8 cellular contexts compared by ENCODE assay signal in the genomic region with DNA sequence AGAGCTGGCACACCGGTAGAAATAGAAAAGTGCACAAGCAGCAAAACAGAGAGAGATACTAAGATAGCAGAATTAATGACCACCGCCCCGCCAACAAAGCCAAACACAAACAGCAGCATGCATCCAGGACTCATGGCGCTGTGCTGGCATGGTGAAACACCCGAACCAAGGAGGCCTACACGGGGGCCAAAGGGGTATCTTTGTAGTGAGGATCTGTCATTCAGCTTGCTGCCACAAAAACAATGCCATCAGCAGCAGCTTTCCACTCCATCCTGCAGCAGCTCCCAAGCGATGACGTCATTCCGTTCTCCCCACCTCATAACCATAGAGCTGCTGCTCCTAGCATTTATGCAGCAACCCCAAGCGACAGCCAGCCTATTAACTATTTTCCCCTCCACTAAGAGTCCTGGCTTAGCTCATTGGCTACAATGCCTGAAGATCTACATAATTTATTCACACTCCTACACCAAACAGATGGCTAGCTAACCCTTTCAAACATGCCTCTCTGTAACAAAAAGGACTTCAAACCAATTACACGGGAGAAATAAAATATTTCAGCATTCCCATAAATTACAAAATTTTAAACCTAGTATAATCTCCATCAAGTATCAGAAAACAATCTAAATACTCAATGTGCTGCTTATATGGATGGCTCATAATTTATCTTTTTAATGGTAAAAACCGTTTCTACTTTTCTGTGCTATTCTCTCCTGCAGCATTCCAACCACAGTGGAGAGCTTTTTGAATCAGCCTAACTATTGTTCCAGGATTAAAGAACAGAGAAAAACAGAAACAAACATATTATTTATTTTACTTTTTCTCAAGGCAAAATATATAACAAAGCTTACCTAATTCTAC.
A peak's percentile ranks its signal among the peaks of the same experiment; 100 is the strongest.
DNase-seq lines count a peak whose midpoint lies in the region; ATAC-seq, FAIRE-seq and TF ChIP-seq lines count a peak whose summit lies in the region.

No MANE protein-coding gene starts in this region.

- peak overlapping the region; percentile 98 for H3K27ac ChIP-seq in neural progenitor cell

- no peaks in the 10 kb centered on the region for H3K36me3 ChIP-seq in neural progenitor cell

- H3K9ac ChIP-seq in neural progenitor cell, result peak overlapping the region; percentile 51

- DNase-seq in HTR-8/SVneo (ENCODE audit: insufficient read length, low spot score), result peak; percentile 21
- DNase-seq in SHP77 treated with DMSO at 0.1 percent for 48 hours (lab: John Stamatoyannopoulos, UW), result peak; percentile 94
- DNase-seq in fibroblast of villous mesenchyme (ENCODE audit: low read depth), result peak; percentile 88
- peak; percentile 96 for DNase-seq in neural progenitor cell (ENCODE audit: low spot score)
- no peak for DNase-seq in effector CD8-positive, alpha-beta T cell (lab: John Stamatoyannopoulos, UW)

- peaks cover 54% of the 10 kb centered on the region for H3K4me1 Mint-ChIP-seq in neural progenitor cell

- H3K27ac Mint-ChIP-seq in neural progenitor cell, result no peak overlapping the region

- no peaks in the 10 kb centered on the region for H3K9me3 ChIP-seq in neural progenitor cell (ENCODE audit: low read depth)

- H3K4me2 ChIP-seq in neural progenitor cell, result peak overlapping the region; percentile 87

- no peak overlapping the region for H2AFZ ChIP-seq in neural progenitor cell (replicated peaks)

- no peak for ATAC-seq in GM21576 (IDR thresholded peaks at IDR 0.05; ENCODE audit: unreplicated experiment)
- no peak for ATAC-seq in GM19463 (IDR thresholded peaks at IDR 0.05; ENCODE audit: unreplicated experiment)
- ATAC-seq in HG03520 (IDR thresholded peaks at IDR 0.05; ENCODE audit: unreplicated experiment), result no peak

- no peaks in the 10 kb centered on the region for H3K27me3 Mint-ChIP-seq in neural progenitor cell (ENCODE audit: insufficient read depth, low read depth)

- peak; percentile 38 for FAIRE-seq in HTR-8/SVneo (lab: Jason Lieb, UNC)

- no peaks in the 10 kb centered on the region for H3K27me3 ChIP-seq in neural progenitor cell

- H3F3A ChIP-seq in neural progenitor cell (ENCODE audit: low read depth), result peaks cover 73% of the 10 kb centered on the region

- TF ChIP-seq CTCF in fibroblast of villous mesenchyme (IDR thresholded peaks at IDR 0.05; ENCODE audit: insufficient read depth, low read depth, low read length) (no peak), neural progenitor cell (IDR thresholded peaks at IDR 0.05) (no peak)

- H3K4me3 Mint-ChIP-seq in neural progenitor cell, result no peak overlapping the region

- H3K36me3 Mint-ChIP-seq in neural progenitor cell, result no peaks in the 10 kb centered on the region

- peaks cover 34% of the 10 kb centered on the region for H3K79me2 ChIP-seq in neural progenitor cell (ENCODE audit: low read depth)

- H3K9me3 Mint-ChIP-seq in neural progenitor cell, result no peaks in the 10 kb centered on the region

- H3K4me3 ChIP-seq in fibroblast of villous mesenchyme (ENCODE audit: low read depth, low read length), result peak overlapping the region; percentile 30
- H3K4me3 ChIP-seq in neural progenitor cell, result peak overlapping the region; percentile 66

- peaks cover 55% of the 10 kb centered on the region for H3K4me1 ChIP-seq in neural progenitor cell

- H4K20me1 ChIP-seq in neural progenitor cell (ENCODE audit: low read depth), result peaks cover 14% of the 10 kb centered on the region
